In the genomic region with DNA sequence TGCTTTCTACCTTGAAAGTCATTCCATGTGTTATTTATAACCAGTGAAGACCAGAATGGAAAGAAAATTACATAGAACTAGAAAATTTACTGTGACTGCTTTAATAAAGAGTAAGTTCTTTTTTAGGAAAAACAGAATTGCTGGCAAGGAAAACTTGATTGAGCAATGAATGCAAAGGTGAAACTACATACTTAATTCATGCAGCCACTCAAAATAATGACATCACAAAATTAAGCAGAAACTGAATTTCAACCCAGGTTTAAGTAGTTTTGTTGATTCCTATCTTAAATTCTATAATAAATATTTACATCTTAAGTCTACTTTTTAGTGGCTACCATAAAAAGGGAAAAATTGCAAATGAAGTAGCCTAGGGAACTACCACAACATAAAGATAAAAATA, we compare ENCODE assay signal across 24 cellular contexts. TPM values are rescaled to one million over a fixed set of nuclear protein-coding genes. Genes with fewer than 3 reads are reported as not detected.
DNase-seq lines count a peak whose midpoint lies in the region; ATAC-seq, FAIRE-seq and TF ChIP-seq lines count a peak whose summit lies in the region.
"Had no signal": no experiment of that assay in that cellular context is flagged by ENCODE, and none has a peak within 500 bp of the region (broad histone marks: within the 10 kb centered on the region; RNA-seq: fewer than 3 reads in every experiment).

No MANE protein-coding gene starts in this region.

- H3K36me3 ChIP-seq in adipocyte (ENCODE audit: control insufficient read depth, insufficient read depth, low read length, severe bottlenecking) (no peaks in the 10 kb centered on the region), mammary epithelial cell (ENCODE audit: insufficient read depth, low read length) (no peaks in the 10 kb centered on the region)
- H3K36me3 ChIP-seq: BE2C, BLaER1 had no signal

- in situ Hi-C loops in mammary epithelial cell (cut with MboI; ENCODE audit: low sequenced_read_pairs in 2 of 2): no loop called here

- no peak overlapping the region for H3K27ac ChIP-seq in mammary epithelial cell (ENCODE audit: insufficient read depth, low read depth, low read length)
- H3K27ac ChIP-seq: 22Rv1, BLaER1 had no signal

- no peak overlapping the region for H2AFZ ChIP-seq in mammary epithelial cell (ENCODE audit: low read depth, low read length)

- CTCF ChIA-PET in mammary epithelial cell (lab: Charles Lee; ENCODE audit: low non-redundant PET): no interaction called here

- H3K27me3 Mint-ChIP-seq in mesothelial cell of epicardium (ENCODE audit: low read depth): no peaks in the 10 kb centered on the region
- H3K27me3 Mint-ChIP-seq: CD4-positive, alpha-beta memory T cell; CD4-positive, CD25-positive, alpha-beta regulatory T cell had no signal

- no peak overlapping the region for H3K4me2 ChIP-seq in mammary epithelial cell (ENCODE audit: insufficient read depth, low read depth, low read length)
- H3K4me2 ChIP-seq: BLaER1 had no signal

- H4K20me1 ChIP-seq in mammary epithelial cell (ENCODE audit: insufficient read depth, low read length): no peaks in the 10 kb centered on the region

- peak; percentile 42 for DNase-seq in adipocyte (ENCODE audit: low read depth)
- DNase-seq in mesothelial cell of epicardium (ENCODE audit: low spot score in 2 of 2, unreplicated experiment in 2 of 2): no peak
- no peak for DNase-seq in mammary epithelial cell
- DNase-seq in Right ventricle myocardium inferior (ENCODE audit: missing footprints): no peak
- DNase-seq: ACHN; BE2C; C1 segment of cervical spinal cord; CD4-positive, alpha-beta memory T cell; CD4-positive, CD25-positive, alpha-beta regulatory T cell; CD8-positive, alpha-beta memory T cell; COR-L47; DMS 273 treated with DMSO at 0.1 percent for 48 hours; DMS153; DMS53; DMS79; DND-41; EL; GDM1 had no signal

- H3K4me1 ChIP-seq in adipocyte (ENCODE audit: control insufficient read depth, insufficient read depth, low read length): peaks cover 27% of the 10 kb centered on the region
- no peaks in the 10 kb centered on the region for H3K4me1 ChIP-seq in mammary epithelial cell (ENCODE audit: insufficient read depth, low read length)
- H3K4me1 ChIP-seq: BE2C, BLaER1 had no signal

- TF ChIP-seq CTCF in mesothelial cell of epicardium (IDR thresholded peaks at IDR 0.05; ENCODE audit: unreplicated experiment) (no peak), mammary epithelial cell (conservative IDR thresholded peaks at IDR 0.05 in 1 of 2, IDR thresholded peaks at IDR 0.05 in 1 of 2; ENCODE audit: extremely low read depth in 1 of 2, insufficient read depth in 1 of 2, low read depth in 1 of 2, low read length in 2 of 2) (no peak)

- H3K4me3 ChIP-seq in adipocyte (ENCODE audit: low read length): no peak overlapping the region
- no peak overlapping the region for H3K4me3 ChIP-seq in mammary epithelial cell (replicated peaks in 1 of 3; ENCODE audit: insufficient read depth in 1 of 3, low read depth in 2 of 3, low read length in 3 of 3)
- H3K4me3 ChIP-seq: BLaER1, GM12878 had no signal

- FAIRE-seq in A204.1 (lab: Jason Lieb, UNC): peak; percentile 35
- FAIRE-seq: GM12878, GM18507 had no signal

- peak overlapping the region; percentile 66 for H3K27ac Mint-ChIP-seq in mesothelial cell of epicardium
- H3K27ac Mint-ChIP-seq: CD14-positive monocyte; CD4-positive, alpha-beta memory T cell; CD4-positive, CD25-positive, alpha-beta regulatory T cell had no signal

- intact Hi-C loops in mammary epithelial cell (cut with micrococcal nuclease): no loop called here
- intact Hi-C loops in Right ventricle myocardium inferior (cut with DNase I): no loop called here

- H3K27me3 ChIP-seq in adipocyte (replicated peaks; ENCODE audit: control insufficient read depth, insufficient read depth, low read length) (no peaks in the 10 kb centered on the region), mammary epithelial cell (ENCODE audit: insufficient read depth, low read length) (no peaks in the 10 kb centered on the region)
- H3K27me3 ChIP-seq: BE2C had no signal

- H3K9ac ChIP-seq in adipocyte (ENCODE audit: low read length): no peak overlapping the region
- H3K9ac ChIP-seq in mammary epithelial cell (ENCODE audit: insufficient read depth, low read length): no peak overlapping the region
- H3K9ac ChIP-seq: BLaER1 had no signal

- no TSS peak for BruUV-seq in mammary epithelial cell (replicated peaks; lab: Mats Ljungman, UMichigan)

- H3K79me2 ChIP-seq in mammary epithelial cell (ENCODE audit: insufficient read depth, low read length): peaks cover 52% of the 10 kb centered on the region

- peaks cover 27% of the 10 kb centered on the region for H3K4me1 Mint-ChIP-seq in mesothelial cell of epicardium
- H3K4me1 Mint-ChIP-seq: CD14-positive monocyte had no signal

- dilution Hi-C loops in mammary epithelial cell (cut with HindIII; ENCODE audit: low sequenced_read_pairs): no loop called here

- no peak for ATAC-seq in Right ventricle myocardium inferior
- ATAC-seq: GM12878 had no signal

- peaks cover 11% of the 10 kb centered on the region for H3K36me3 Mint-ChIP-seq in mesothelial cell of epicardium
- H3K36me3 Mint-ChIP-seq: CD14-positive monocyte; CD4-positive, alpha-beta memory T cell; CD4-positive, CD25-positive, alpha-beta regulatory T cell had no signal

- peaks cover 3% of the 10 kb centered on the region for H3K9me3 Mint-ChIP-seq in mesothelial cell of epicardium
- H3K9me3 Mint-ChIP-seq: CD14-positive monocyte had no signal

- H3K9me3 ChIP-seq in adipocyte (ENCODE audit: control insufficient read depth, low read length) (no peaks in the 10 kb centered on the region), mammary epithelial cell (replicated peaks; ENCODE audit: insufficient read depth, low read length) (no peaks in the 10 kb centered on the region)
- H3K9me3 ChIP-seq: BE2C, BLaER1 had no signal

- no peak overlapping the region for H3K4me3 Mint-ChIP-seq in mesothelial cell of epicardium
- H3K4me3 Mint-ChIP-seq: CD14-positive monocyte; CD4-positive, alpha-beta memory T cell; CD4-positive, CD25-positive, alpha-beta regulatory T cell; CD8-positive, alpha-beta memory T cell had no signal

RNA-seq across cellular contexts. Expression of a gene that starts 14.0 kb away (rescaled TPM):
- total RNA-seq in mesothelial cell of epicardium (43.2 to 53.7 TPM (median 47.6 TPM) in 3 replicates), mammary epithelial cell (10 to 100 TPM; 21.8 to 29.6 TPM), Right ventricle myocardium inferior (11.4 TPM)
- 11.1 TPM for polyA plus RNA-seq in mammary epithelial cell
- polyA minus RNA-seq in mammary epithelial cell: 12.7 TPM
